Comparison of ENCODE assay signal across 19 cellular contexts in the genomic region with DNA sequence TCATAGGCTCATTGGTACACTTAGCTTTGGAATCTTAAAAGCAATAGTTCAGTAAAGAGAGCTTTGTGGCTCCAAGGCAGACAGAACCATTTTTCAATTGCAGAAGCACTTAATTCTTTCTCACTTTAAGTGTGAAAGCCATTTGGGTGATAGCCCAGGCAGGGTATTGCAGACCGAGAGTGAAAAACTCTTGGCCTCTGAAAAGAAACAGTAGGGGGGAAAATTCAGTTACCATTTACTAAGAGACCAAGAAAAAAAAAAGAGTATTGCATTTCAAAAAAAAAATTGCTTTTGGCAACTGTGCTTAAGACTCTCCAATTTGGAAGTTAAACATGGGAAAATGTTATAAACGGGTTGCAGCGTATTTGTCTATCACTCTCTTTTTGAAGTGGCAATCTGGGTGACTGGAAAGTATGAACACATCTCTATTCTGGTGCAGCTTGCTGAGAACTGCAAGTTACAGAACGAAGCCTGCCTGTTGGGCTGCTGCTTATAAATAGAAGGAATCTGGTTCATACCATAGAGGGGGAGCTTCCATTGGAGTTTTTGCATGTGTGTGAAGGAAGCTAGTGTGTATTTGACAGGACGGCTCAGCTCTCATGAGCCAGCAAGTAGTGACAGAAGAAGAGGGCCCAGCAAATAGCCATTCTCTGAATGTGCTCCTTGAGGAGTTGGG.
A peak's percentile ranks its signal among the peaks of the same experiment; 100 is the strongest.
DNase-seq lines count a peak whose midpoint lies in the region; ATAC-seq and TF ChIP-seq lines count a peak whose summit lies in the region.
"Had no signal": no experiment of that assay in that cellular context is flagged by ENCODE, and none has a peak within 500 bp of the region (broad histone marks: within the 10 kb centered on the region; RNA-seq: fewer than 3 reads in every experiment).

No MANE protein-coding gene starts in this region.

- H3K9ac ChIP-seq in fibroblast of lung (ENCODE audit: insufficient read depth, low read length), result no peak overlapping the region
- no peak overlapping the region for H3K9ac ChIP-seq in GM23248
- H3K9ac ChIP-seq: BLaER1 had no signal

- no peak overlapping the region for H3K27ac Mint-ChIP-seq in WTC11
- H3K27ac Mint-ChIP-seq in activated T-helper 1 cell treated with anti-CD3 and anti-CD28 coated beads, Interleukin-12 subunit alpha, Interleukin-12 subunit beta, Interleukin-2, Interleukin-4 antibody, amounts not matched to agents 30 ng/mL and 10 ng/mL and 1 ng/mL, durations not matched to agents 14 hours and 24 hours and 36 hours, result no peak overlapping the region
- H3K27ac Mint-ChIP-seq: activated CD8-positive, alpha-beta memory T cell treated with anti-CD3 and anti-CD28 coated beads, Interleukin-2, amount 10 ng/mL, durations not matched to agents 7 days and 5 days; endodermal cell had no signal

- H3K4me2 ChIP-seq in fibroblast of lung (ENCODE audit: extremely low read depth, insufficient read depth, low read length) (no peak overlapping the region), GM23248 (ENCODE audit: unreplicated experiment) (no peak overlapping the region)
- H3K4me2 ChIP-seq: BLaER1 had no signal

- H3K4me1 ChIP-seq in fibroblast of lung (ENCODE audit: control insufficient read depth, extremely low read depth, insufficient read depth, low read length) (no peaks in the 10 kb centered on the region), thoracic aorta (ENCODE audit: control insufficient read depth in 1 of 2, low read depth in 2 of 2) (peaks cover 0 to 13% of the 10 kb centered on the region in 2 donors), GM23248 (ENCODE audit: insufficient read depth) (no peaks in the 10 kb centered on the region)
- H3K4me1 ChIP-seq: BLaER1 had no signal

- H2AFZ ChIP-seq in fibroblast of lung (ENCODE audit: low read length), result no peak overlapping the region
- no peak overlapping the region for H2AFZ ChIP-seq in GM23248

- H3K9me3 ChIP-seq in fibroblast of lung (ENCODE audit: control insufficient read depth, insufficient read depth, low read depth, low read length) (no peaks in the 10 kb centered on the region), thoracic aorta (no peaks in the 10 kb centered on the region), GM23248 (ENCODE audit: low read depth) (no peaks in the 10 kb centered on the region)
- H3K9me3 ChIP-seq: BLaER1 had no signal

- TF ChIP-seq CTCF in WTC11 (IDR thresholded peaks at IDR 0.05) (no peak), fibroblast of lung (conservative IDR thresholded peaks at IDR 0.05 in 1 of 2, IDR thresholded peaks at IDR 0.05 in 1 of 2; ENCODE audit: low read depth in 1 of 2, low read length in 2 of 2) (no peak), thoracic aorta (IDR thresholded peaks at IDR 0.05) (no peak)

- H3K9me3 Mint-ChIP-seq in WTC11, result peaks cover 7% of the 10 kb centered on the region; the same call in 1 of the 2 replicates
- H3K9me3 Mint-ChIP-seq in activated T-helper 1 cell treated with anti-CD3 and anti-CD28 coated beads, Interleukin-12 subunit alpha, Interleukin-12 subunit beta, Interleukin-2, Interleukin-4 antibody, amounts not matched to agents 30 ng/mL and 10 ng/mL and 1 ng/mL, durations not matched to agents 14 hours and 24 hours and 36 hours, result no peaks in the 10 kb centered on the region
- H3K9me3 Mint-ChIP-seq: central memory CD8-positive, alpha-beta T cell; endodermal cell; IgD-negative memory B cell had no signal

- intact Hi-C loops in activated T-helper 1 cell treated with anti-CD3 and anti-CD28 coated beads, Interleukin-12 subunit alpha, Interleukin-12 subunit beta, Interleukin-2, Interleukin-4 antibody, amounts not matched to agents 30 ng/mL and 10 ng/mL and 1 ng/mL, durations not matched to agents 14 hours and 24 hours and 36 hours (cut with micrococcal nuclease), result no loop called here

- H4K20me1 ChIP-seq in fibroblast of lung (ENCODE audit: control insufficient read depth, extremely low read depth, insufficient read depth, low read length), result no peaks in the 10 kb centered on the region
- no peaks in the 10 kb centered on the region for H4K20me1 ChIP-seq in GM23248 (ENCODE audit: insufficient read depth)
- H4K20me1 ChIP-seq: BLaER1 had no signal

- H3K9me2 ChIP-seq in GM23248 (ENCODE audit: insufficient read depth), result no peaks in the 10 kb centered on the region

- peaks cover 12% of the 10 kb centered on the region for H3K4me1 Mint-ChIP-seq in WTC11
- no peaks in the 10 kb centered on the region for H3K4me1 Mint-ChIP-seq in activated T-helper 1 cell treated with anti-CD3 and anti-CD28 coated beads, Interleukin-12 subunit alpha, Interleukin-12 subunit beta, Interleukin-2, Interleukin-4 antibody, amounts not matched to agents 30 ng/mL and 10 ng/mL and 1 ng/mL, durations not matched to agents 14 hours and 24 hours and 36 hours (ENCODE audit: low read depth)
- H3K4me1 Mint-ChIP-seq: activated CD8-positive, alpha-beta memory T cell treated with anti-CD3 and anti-CD28 coated beads, Interleukin-2, amount 10 ng/mL, durations not matched to agents 7 days and 5 days; central memory CD8-positive, alpha-beta T cell had no signal

- ATAC-seq in WTC11 (peak; percentile 53; the same call in 1 of the 2 replicates), thoracic aorta (ENCODE audit: insufficient number of reproducible peaks, low FRiP score, low read depth) (no peak)
- ATAC-seq: activated CD8-positive, alpha-beta memory T cell treated with anti-CD3 and anti-CD28 coated beads, Interleukin-2, amount 10 ng/mL, durations not matched to agents 7 days and 5 days; HCT116 had no signal

- H3K79me2 ChIP-seq in fibroblast of lung (ENCODE audit: control insufficient read depth, insufficient read depth, low read length), result no peaks in the 10 kb centered on the region
- H3K79me2 ChIP-seq in GM23248 (ENCODE audit: insufficient read depth), result no peaks in the 10 kb centered on the region

- no peaks in the 10 kb centered on the region for H3K27me3 Mint-ChIP-seq in WTC11 (ENCODE audit: low read depth)
- H3K27me3 Mint-ChIP-seq in activated T-helper 1 cell treated with anti-CD3 and anti-CD28 coated beads, Interleukin-12 subunit alpha, Interleukin-12 subunit beta, Interleukin-2, Interleukin-4 antibody, amounts not matched to agents 30 ng/mL and 10 ng/mL and 1 ng/mL, durations not matched to agents 14 hours and 24 hours and 36 hours (ENCODE audit: insufficient read depth), result no peaks in the 10 kb centered on the region
- H3K27me3 Mint-ChIP-seq: central memory CD8-positive, alpha-beta T cell; IgD-negative memory B cell had no signal

- CTCF ChIA-PET in WTC11 (lab: Charles Lee), result interaction anchor here (0.9 kb wide), 1 partner anchor 12 kb away, joined by 4 read pairs; no protein-coding TSS in a partner anchor

- H3K36me3 ChIP-seq in fibroblast of lung (ENCODE audit: control insufficient read depth, insufficient read depth, low read length) (no peaks in the 10 kb centered on the region), thoracic aorta (no peaks in the 10 kb centered on the region), GM23248 (ENCODE audit: low read depth) (no peaks in the 10 kb centered on the region)
- H3K36me3 ChIP-seq: BLaER1 had no signal

- no peaks in the 10 kb centered on the region for H3K36me3 Mint-ChIP-seq in WTC11
- H3K36me3 Mint-ChIP-seq in activated T-helper 1 cell treated with anti-CD3 and anti-CD28 coated beads, Interleukin-12 subunit alpha, Interleukin-12 subunit beta, Interleukin-2, Interleukin-4 antibody, amounts not matched to agents 30 ng/mL and 10 ng/mL and 1 ng/mL, durations not matched to agents 14 hours and 24 hours and 36 hours (ENCODE audit: low read depth), result no peaks in the 10 kb centered on the region
- H3K36me3 Mint-ChIP-seq: activated CD8-positive, alpha-beta memory T cell treated with anti-CD3 and anti-CD28 coated beads, Interleukin-2, amount 10 ng/mL, durations not matched to agents 7 days and 5 days had no signal

- no peak overlapping the region for H3K27ac ChIP-seq in fibroblast of lung (ENCODE audit: insufficient read depth, low read length)
- H3K27ac ChIP-seq in thoracic aorta, result peak overlapping the region; percentile 5
- H3K27ac ChIP-seq in GM23248, result no peak overlapping the region
- H3K27ac ChIP-seq: BLaER1, skin epidermis had no signal

- no peaks in the 10 kb centered on the region; the same call in 1 of the 2 replicates for H3F3A ChIP-seq in GM23248 (ENCODE audit: insufficient read depth)

- H3K4me3 ChIP-seq in fibroblast of lung (replicated peaks in 1 of 4; ENCODE audit: control extremely low read depth in 1 of 4, insufficient read depth in 1 of 4, low read depth in 3 of 4, low read length in 4 of 4) (no peak overlapping the region), thoracic aorta (no peak overlapping the region), GM23248 (no peak overlapping the region)
- H3K4me3 ChIP-seq: BLaER1, skin epidermis had no signal

- in situ Hi-C loops in GM23248 (cut with MboI), result no loop called here

- DNase-seq in WTC11 (ENCODE audit: low spot score), result no peak
- peak; percentile 5 to 39 for DNase-seq in fibroblast of lung (ENCODE audit: low read depth in 2 of 2)
- DNase-seq in midbrain (lab: John Stamatoyannopoulos, UW), result peak; percentile 69
- DNase-seq in thoracic aorta (ENCODE audit: low spot score), result no peak
- DNase-seq in NCI-H1048 (lab: John Stamatoyannopoulos, UW), result no peak
- no peak for DNase-seq in GM23248
- no peak for DNase-seq in activated T-helper 1 cell treated with anti-CD3 and anti-CD28 coated beads, Interleukin-12 subunit alpha, Interleukin-12 subunit beta, Interleukin-2, Interleukin-4 antibody, amounts not matched to agents 30 ng/mL and 10 ng/mL and 1 ng/mL, durations not matched to agents 14 hours and 24 hours and 36 hours (ENCODE audit: low spot score)
- DNase-seq: activated CD4-positive, CD25-positive, alpha-beta regulatory T cell treated with anti-CD3 and anti-CD28 coated beads, Interleukin-2, amount 50 U/mL, for 72 hours; activated CD8-positive, alpha-beta memory T cell treated with anti-CD3 and anti-CD28 coated beads, Interleukin-2, amount 10 ng/mL, durations not matched to agents 7 days and 5 days; activated effector memory CD4-positive, alpha-beta T cell treated with Interleukin-2 at 50 U/mL for 16 hours; Calu3; endodermal cell; NCI-H2081 treated with DMSO at 0.1 percent for 48 hours; stimulated activated CD4-positive, alpha-beta T cell treated with anti-CD3 and anti-CD28 coated beads, Interleukin-4, amount 100 ng/mL, for 24 hours had no signal

- POLR2A ChIA-PET in WTC11 (lab: Charles Lee), result no interaction called here

- WGBS in GM23248 (ENCODE audit: low coverage in 1 of 2, low lambda C conversion rate in 2 of 2, missing lambda C conversion rate in 2 of 2), 2 experiments, result 14 to 18% methylated on average over 5 of the region's 5 CpGs

- H3K4me3 Mint-ChIP-seq in WTC11, result no peak overlapping the region
- no peak overlapping the region for H3K4me3 Mint-ChIP-seq in activated T-helper 1 cell treated with anti-CD3 and anti-CD28 coated beads, Interleukin-12 subunit alpha, Interleukin-12 subunit beta, Interleukin-2, Interleukin-4 antibody, amounts not matched to agents 30 ng/mL and 10 ng/mL and 1 ng/mL, durations not matched to agents 14 hours and 24 hours and 36 hours
- H3K4me3 Mint-ChIP-seq: activated CD8-positive, alpha-beta memory T cell treated with anti-CD3 and anti-CD28 coated beads, Interleukin-2, amount 10 ng/mL, durations not matched to agents 7 days and 5 days; central memory CD8-positive, alpha-beta T cell; endodermal cell; IgD-negative memory B cell had no signal

- H3K27me3 ChIP-seq in fibroblast of lung (ENCODE audit: control insufficient read depth, insufficient read depth, low read length), result no peaks in the 10 kb centered on the region
- no peaks in the 10 kb centered on the region for H3K27me3 ChIP-seq in thoracic aorta (replicated peaks; ENCODE audit: insufficient read depth)
- peaks cover 5% of the 10 kb centered on the region; the same call in 1 of the 2 replicates for H3K27me3 ChIP-seq in GM23248 (replicated peaks; ENCODE audit: insufficient read depth)
- H3K27me3 ChIP-seq: BLaER1 had no signal

Comparison
In these comparisons a context has a peak if more than half of its experiments do, and no peak if none do; other contexts are left out.
1. DNase-seq: peak in fibroblast of lung (2 of 2) and midbrain (single experiment); none in WTC11 (single experiment), thoracic aorta (single experiment), NCI-H1048 (single experiment), GM23248 (single experiment) and activated T-helper 1 cell treated with anti-CD3 and anti-CD28 coated beads, Interleukin-12 subunit alpha, Interleukin-12 subunit beta, Interleukin-2, Interleukin-4 antibody, amounts not matched to agents 30 ng/mL and 10 ng/mL and 1 ng/mL, durations not matched to agents 14 hours and 24 hours and 36 hours (single experiment).
2. H3K27ac ChIP-seq: peak in thoracic aorta (2 of 2); none in fibroblast of lung (single experiment) and GM23248 (single experiment).